In the genomic region with DNA sequence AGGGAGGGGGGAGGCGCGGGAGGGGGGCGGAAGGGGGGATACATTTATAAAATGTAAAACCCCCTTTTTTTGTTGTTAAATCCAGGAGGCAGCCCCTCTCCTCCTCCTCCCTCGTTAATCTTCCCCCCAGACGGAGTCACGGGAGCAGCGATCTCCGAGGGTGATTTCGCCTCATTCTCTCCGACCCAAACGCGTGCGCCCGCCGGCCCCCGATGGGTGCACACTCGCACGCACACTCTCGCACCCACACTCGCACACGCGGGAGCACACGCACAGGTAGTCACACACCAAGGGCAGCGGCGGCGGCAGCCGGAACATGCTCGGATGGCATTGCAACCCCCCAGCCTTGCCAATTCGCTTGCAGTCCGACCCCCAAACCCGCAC, we compare ENCODE assay signal across 1 cellular context.
TF ChIP-seq lines count a peak whose summit lies in the region.

No MANE protein-coding gene starts in this region.

TF ChIP-seq in A549, 52 proteins besides CTCF, POLR2A, EP300 and RAD21 (continued from another document):
- TF ChIP-seq, protein P1, sequence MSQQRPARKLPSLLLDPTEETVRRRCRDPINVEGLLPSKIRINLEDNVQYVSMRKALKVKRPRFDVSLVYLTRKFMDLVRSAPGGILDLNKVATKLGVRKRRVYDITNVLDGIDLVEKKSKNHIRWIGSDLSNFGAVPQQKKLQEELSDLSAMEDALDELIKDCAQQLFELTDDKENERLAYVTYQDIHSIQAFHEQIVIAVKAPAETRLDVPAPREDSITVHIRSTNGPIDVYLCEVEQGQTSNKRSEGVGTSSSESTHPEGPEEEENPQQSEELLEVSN (IDR thresholded peaks at IDR 0.05; ENCODE audit: borderline replicate concordance, low read depth) = no peak
- TF ChIP-seq FOSB (CRISPR knock-in tag; IDR thresholded peaks at IDR 0.05) (no peak), MYC (IDR thresholded peaks at IDR 0.05; ENCODE audit: borderline replicate concordance, low read length) (no peak; the same call in 1 of the 2 replicates), BHLHE40 (IDR thresholded peaks at IDR 0.05; ENCODE audit: low read depth, low read length) (no peak), GATA3 (IDR thresholded peaks at IDR 0.05; ENCODE audit: borderline replicate concordance) (peak; percentile 47), SREBF2 (IDR thresholded peaks at IDR 0.05) (no peak), EHMT2 (IDR thresholded peaks at IDR 0.05; ENCODE audit: low read depth) (no peak), CHD4 (IDR thresholded peaks at IDR 0.05; ENCODE audit: borderline replicate concordance) (no peak), PHF8 (IDR thresholded peaks at IDR 0.05; ENCODE audit: borderline replicate concordance, low read depth) (0 out of 2 replicates have a peak, but pooled peaks have one; percentile 19)
- TF ChIP-seq, protein P2, sequence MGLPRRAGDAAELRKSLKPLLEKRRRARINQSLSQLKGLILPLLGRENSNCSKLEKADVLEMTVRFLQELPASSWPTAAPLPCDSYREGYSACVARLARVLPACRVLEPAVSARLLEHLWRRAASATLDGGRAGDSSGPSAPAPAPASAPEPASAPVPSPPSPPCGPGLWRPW (IDR thresholded peaks at IDR 0.05) = no peak
